8 cellular contexts compared by ENCODE assay signal in the genomic region with DNA sequence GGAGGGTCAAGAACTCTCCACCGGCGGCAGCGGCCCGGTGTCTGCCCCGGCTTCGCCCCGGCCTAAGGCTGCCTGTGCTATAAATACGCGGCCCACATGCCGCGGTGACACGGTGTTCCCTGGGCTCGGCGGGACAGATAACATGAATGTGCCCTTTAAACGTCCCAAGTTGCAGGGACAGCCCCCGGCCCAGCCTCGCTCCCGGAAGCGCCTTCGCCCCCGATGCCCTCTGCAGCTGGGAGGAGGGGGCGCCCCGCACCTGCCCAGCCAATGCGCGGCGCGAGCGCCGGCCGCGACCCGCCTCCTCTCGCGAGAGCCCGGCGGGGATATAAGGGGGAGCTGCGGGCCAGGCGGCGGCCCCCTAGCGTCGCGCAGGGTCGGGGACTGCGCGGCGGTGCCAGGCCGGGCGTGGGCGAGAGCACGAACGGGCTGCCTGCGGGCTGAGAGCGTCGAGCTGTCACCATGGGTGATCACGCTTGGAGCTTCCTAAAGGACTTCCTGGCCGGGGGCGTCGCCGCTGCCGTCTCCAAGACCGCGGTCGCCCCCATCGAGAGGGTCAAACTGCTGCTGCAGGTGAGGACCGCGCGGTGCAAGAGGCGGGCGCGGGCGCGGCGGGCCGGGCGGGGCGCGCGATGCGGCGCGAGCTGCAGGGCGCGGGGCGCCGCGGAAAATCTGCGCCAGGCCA. TPM values are rescaled to one million over a fixed set of nuclear protein-coding genes. Genes with fewer than 3 reads are reported as not detected.
A peak's percentile ranks its signal among the peaks of the same experiment; 100 is the strongest.
DNase-seq lines count a peak whose midpoint lies in the region; ATAC-seq lines count a peak whose summit lies in the region.

Gene SLC25A4 (plus strand): TSS at position 356 of the 685 bp plus-strand sequence. CDS start 107 bp downstream, at position 463.

- H4K20me1 ChIP-seq in BLaER1 = peaks cover 23% of the 10 kb centered on the region

- POLR2A ChIA-PET in activated CD8-positive, alpha-beta memory T cell treated with anti-CD3 and anti-CD28 coated beads for 36 hours (lab: Charles Lee) = interaction anchor here (0.5 to 1.2 kb wide), 6 partner anchors 9 to 251 kb away, joined by 3 to 4 read pairs (median 3); no protein-coding TSS in a partner anchor

- H2BK12ac ChIP-seq in mesenchymal stem cell (ENCODE audit: low read length in 2 of 2) = no peak within 1 kb of the TSS

- peak within 1 kb of the TSS; percentile 83 for H3K9ac ChIP-seq in BLaER1
- peak within 1 kb of the TSS; percentile 71 for H3K9ac ChIP-seq in mesenchymal stem cell (ENCODE audit: low read length)

- peaks cover 27% of the 10 kb centered on the region for H3K4me1 ChIP-seq in BLaER1
- H3K4me1 ChIP-seq in effector memory CD4-positive, alpha-beta T cell (ENCODE audit: control insufficient read depth, insufficient read depth, low read length, poor library complexity, severe bottlenecking) = peaks cover 5% of the 10 kb centered on the region
- peaks cover 6% of the 10 kb centered on the region for H3K4me1 ChIP-seq in mesenchymal stem cell (ENCODE audit: control insufficient read depth, insufficient read depth, low read depth, low read length)

- H3K36me3 ChIP-seq in BLaER1 (peaks cover 23% of the 10 kb centered on the region), mesenchymal stem cell (ENCODE audit: control insufficient read depth in 1 of 2, insufficient read depth in 2 of 2, low read depth in 1 of 2, low read length in 2 of 2) (peaks cover 5 to 7% of the 10 kb centered on the region in 2 experiments)
- H3K36me3 ChIP-seq in effector memory CD4-positive, alpha-beta T cell (ENCODE audit: control insufficient read depth, insufficient read depth, low read length) = no peaks in the 10 kb centered on the region

- H3K27ac ChIP-seq in BLaER1 (peak within 1 kb of the TSS; percentile 62), mesenchymal stem cell (ENCODE audit: low read length, poor library complexity, severe bottlenecking) (no peak within 1 kb of the TSS)
- peak within 1 kb of the TSS; percentile 22 for H3K27ac ChIP-seq in effector memory CD4-positive, alpha-beta T cell (ENCODE audit: insufficient read depth, low read length, poor library complexity, severe bottlenecking)

- H2AK5ac ChIP-seq in mesenchymal stem cell (ENCODE audit: low read length, severe bottlenecking) = no peak within 1 kb of the TSS

- H3K4me2 ChIP-seq in BLaER1 = peak within 1 kb of the TSS; percentile 85
- H3K4me2 ChIP-seq in mesenchymal stem cell (ENCODE audit: low read length, poor library complexity, severe bottlenecking) = peak within 1 kb of the TSS; percentile 97

- peak within 1 kb of the TSS; percentile 93 for H2AFZ ChIP-seq in mesenchymal stem cell (ENCODE audit: low read depth, low read length)

- under 1% methylated on average over 73 of the region's 87 CpGs for WGBS in mesenchymal stem cell

- H3K79me1 ChIP-seq in mesenchymal stem cell (replicated peaks; ENCODE audit: low read length, poor library complexity, severe bottlenecking) = peaks cover 18% of the 10 kb centered on the region

- H2BK5ac ChIP-seq in mesenchymal stem cell (ENCODE audit: low read depth, low read length, poor library complexity, severe bottlenecking) = no peak within 1 kb of the TSS

- CTCF ChIA-PET in activated CD8-positive, alpha-beta memory T cell treated with anti-CD3 and anti-CD28 coated beads for 36 hours (lab: Charles Lee) = interaction anchor here (0.5 to 3.0 kb wide), 8 partner anchors 9 to 433 kb away, joined by 3 to 10 read pairs (median 3); no protein-coding TSS in a partner anchor

- peak within 1 kb of the TSS; percentile 69 to 92 for H3K18ac ChIP-seq in mesenchymal stem cell (ENCODE audit: low read depth in 1 of 2, low read length in 2 of 2)

- H4K8ac ChIP-seq in mesenchymal stem cell (ENCODE audit: low read length) = peak within 1 kb of the TSS; percentile 75

- peak within 1 kb of the TSS; percentile 12 for H2BK15ac ChIP-seq in mesenchymal stem cell (ENCODE audit: low read depth, poor library complexity, severe bottlenecking)

- H3K27me3 ChIP-seq in BLaER1 (no peaks in the 10 kb centered on the region), mesenchymal stem cell (ENCODE audit: control insufficient read depth in 1 of 2, insufficient read depth in 1 of 2, low read length in 2 of 2) (peaks cover 0 to 4% of the 10 kb centered on the region in 2 experiments)
- H3K27me3 ChIP-seq in effector memory CD4-positive, alpha-beta T cell (replicated peaks; ENCODE audit: control insufficient read depth, insufficient read depth, low read length, poor library complexity, severe bottlenecking) = no peaks in the 10 kb centered on the region

- DNase-seq in NCI-H748 treated with DMSO at 0.1 percent for 48 hours (lab: John Stamatoyannopoulos, UW) (peak; percentile 46), mesenchymal stem cell (peak; percentile 77)
- DNase-seq in effector memory CD4-positive, alpha-beta T cell = peak; percentile 70 to 71 (median 71)
- DNase-seq in stimulated activated CD8-positive, alpha-beta memory T cell treated with anti-CD3 and anti-CD28 coated beads, Interleukin-15, amount 100 ng/mL, for 1 hour (ENCODE audit: low read depth) = peak; percentile 67

- H3K9me3 ChIP-seq in BLaER1 (no peaks in the 10 kb centered on the region), mesenchymal stem cell (ENCODE audit: control insufficient read depth, low read length) (no peaks in the 10 kb centered on the region)
- H3K9me3 ChIP-seq in effector memory CD4-positive, alpha-beta T cell (ENCODE audit: control insufficient read depth, low read length) = no peaks in the 10 kb centered on the region

- H3K14ac ChIP-seq in mesenchymal stem cell (ENCODE audit: low read length in 2 of 2) = peak within 1 kb of the TSS in 1 of 2 experiments; percentile 93

- no peak within 1 kb of the TSS for H2BK120ac ChIP-seq in mesenchymal stem cell (ENCODE audit: low read depth, low read length)

- H3K23ac ChIP-seq in mesenchymal stem cell (ENCODE audit: low read length in 2 of 2) = peak within 1 kb of the TSS in 1 of 2 experiments; percentile 99

- H3K4ac ChIP-seq in mesenchymal stem cell (ENCODE audit: low read depth in 1 of 2, low read length in 2 of 2) = peak within 1 kb of the TSS; percentile 17 to 89

- H3K4me3 ChIP-seq in BLaER1 (peak within 1 kb of the TSS; percentile 78), mesenchymal stem cell (ENCODE audit: insufficient read depth in 1 of 2, low read depth in 1 of 2, low read length in 2 of 2) (peak within 1 kb of the TSS; percentile 79 to 98)
- H3K4me3 ChIP-seq in effector memory CD4-positive, alpha-beta T cell (ENCODE audit: insufficient read depth, low read depth, low read length, poor library complexity, severe bottlenecking) = peak within 1 kb of the TSS; percentile 69

- peak within 1 kb of the TSS; percentile 5 for H4K91ac ChIP-seq in mesenchymal stem cell (ENCODE audit: low read length)

- ATAC-seq in GM19035 (IDR thresholded peaks at IDR 0.05; ENCODE audit: unreplicated experiment) (peak; percentile 91), HG03354 (IDR thresholded peaks at IDR 0.05; ENCODE audit: poor library complexity, severe bottlenecking, unreplicated experiment) (peak; percentile 96)

RNA-seq across cellular contexts. Expression of gene SLC25A4, which starts in this region (rescaled TPM):
- total RNA-seq in activated CD8-positive, alpha-beta memory T cell treated with anti-CD3 and anti-CD28 coated beads for 36 hours = 10 to 100 TPM; 13.9 to 14.0 TPM
- polyA plus RNA-seq in mesenchymal stem cell (2013, experiment 1 of 2) = 4.7 TPM
- polyA plus RNA-seq in mesenchymal stem cell (2013, experiment 2 of 2) = 5.0 TPM
